ENCODE assay signal across 23 cellular contexts in genomic region chr2:238326801-238327365, GRCh38.
"Had no signal": no experiment of that assay in that cellular context is flagged by ENCODE, and none has a peak within 500 bp of the region (broad histone marks: within the 10 kb centered on the region; RNA-seq: fewer than 3 reads in every experiment).

No MANE protein-coding gene starts in this region.

- H3K27ac Mint-ChIP-seq: activated CD4-positive, alpha-beta memory T cell treated with anti-CD3 and anti-CD28 coated beads for 36 hours; activated naive CD8-positive, alpha-beta T cell; effector memory CD8-positive, alpha-beta T cell; memory B cell; nephron progenitor cell; stimulated activated memory B cell treated with anti-CD40 and anti-IgM and Interleukin-4, amounts not matched to agents 10 μg/mL and 1 μg/mL and 100 μg/mL, for 72 hours had no signal

- H3K9ac ChIP-seq: parathyroid adenoma had no signal

- H3K4me3 ChIP-seq: adrenal gland, ascending aorta, dorsolateral prefrontal cortex, heart left ventricle, smooth muscle cell, testis, upper lobe of right lung had no signal

- H3K9me3 ChIP-seq: adrenal gland, ascending aorta, testis, upper lobe of right lung had no signal

- DNase-seq: activated CD4-positive, alpha-beta memory T cell treated with anti-CD3 and anti-CD28 coated beads for 36 hours; activated CD4-positive, alpha-beta T cell treated with anti-CD3 and anti-CD28 coated beads for 48 hours; activated T-cell treated with anti-CD3 and anti-CD28 coated beads, Interleukin-2, amount 50 U/mL, for 1 hour; brain microvascular endothelial cell; effector memory CD8-positive, alpha-beta T cell; heart left ventricle; left cardiac atrium; nephron progenitor cell; nucleus accumbens; stimulated activated CD4-positive, alpha-beta T cell treated with anti-CD3 and anti-CD28 coated beads, Interleukin-15, amount 100 ng/mL, for 24 hours; testis; upper lobe of right lung had no signal

- H3K27ac ChIP-seq: adrenal gland, ascending aorta, brain microvascular endothelial cell, dorsolateral prefrontal cortex, heart left ventricle, testis, upper lobe of right lung had no signal

- H3K4me2 ChIP-seq: smooth muscle cell had no signal

- H2AFZ ChIP-seq: parathyroid adenoma had no signal

- H3K27me3 Mint-ChIP-seq: activated CD4-positive, alpha-beta memory T cell treated with anti-CD3 and anti-CD28 coated beads for 36 hours; activated naive CD8-positive, alpha-beta T cell; central memory CD8-positive, alpha-beta T cell; effector memory CD8-positive, alpha-beta T cell; memory B cell; stimulated activated memory B cell treated with anti-CD40 and anti-IgM and Interleukin-4, amounts not matched to agents 10 μg/mL and 1 μg/mL and 100 μg/mL, for 72 hours had no signal

- ATAC-seq: effector memory CD8-positive, alpha-beta T cell; esophagus mucosa; heart left ventricle; left cardiac atrium; sciatic nerve; stimulated activated memory B cell treated with anti-CD40 and anti-IgM and Interleukin-4, amounts not matched to agents 10 μg/mL and 1 μg/mL and 100 μg/mL, for 72 hours; upper lobe of right lung had no signal

- H3K27me3 ChIP-seq: adrenal gland, ascending aorta, brain microvascular endothelial cell, dorsolateral prefrontal cortex, heart left ventricle, testis, upper lobe of right lung had no signal

- H3K4me3 Mint-ChIP-seq: activated CD4-positive, alpha-beta memory T cell treated with anti-CD3 and anti-CD28 coated beads for 36 hours; activated naive CD8-positive, alpha-beta T cell; central memory CD8-positive, alpha-beta T cell; effector memory CD8-positive, alpha-beta T cell; memory B cell; nephron progenitor cell; stimulated activated memory B cell treated with anti-CD40 and anti-IgM and Interleukin-4, amounts not matched to agents 10 μg/mL and 1 μg/mL and 100 μg/mL, for 72 hours had no signal

- H3K4me1 ChIP-seq: adrenal gland, ascending aorta, upper lobe of right lung had no signal
